In genomic region chr7:25924061-25924460, GRCh38 we compare ENCODE assay signal across 3 cellular contexts.
"Had no signal": no experiment of that assay in that cellular context is flagged by ENCODE, and none has a peak within 500 bp of the region (broad histone marks: within the 10 kb centered on the region; RNA-seq: fewer than 3 reads in every experiment).

No MANE protein-coding gene starts in this region.

- DNase-seq: GDM1, GF-D8 had no signal

- H3K4me3 ChIP-seq: GM12878 had no signal
